In the genomic region with DNA sequence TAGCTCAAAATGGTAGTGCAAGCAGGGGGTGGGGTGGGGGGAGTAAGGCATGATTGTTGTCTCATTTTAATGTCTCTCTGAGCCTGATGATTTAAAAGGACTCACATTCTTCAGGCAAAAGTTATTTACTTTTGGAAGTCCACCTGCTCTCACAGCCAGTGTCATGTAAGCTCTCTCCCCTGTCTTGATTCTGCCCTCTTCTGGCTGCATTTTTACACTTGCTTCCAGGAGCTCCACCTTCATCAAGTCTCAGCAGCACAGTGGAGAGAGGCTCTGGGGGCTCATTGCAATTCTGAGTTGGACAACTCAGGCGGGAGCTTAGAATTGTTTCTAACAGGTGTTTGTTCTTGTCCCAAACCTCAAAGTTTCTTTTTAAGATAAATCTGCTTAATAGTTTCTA, we compare ENCODE assay signal across 12 cellular contexts. TPM values are rescaled to one million over a fixed set of nuclear protein-coding genes. Genes with fewer than 3 reads are reported as not detected.
DNase-seq lines count a peak whose midpoint lies in the region; TF ChIP-seq lines count a peak whose summit lies in the region.
"Had no signal": no experiment of that assay in that cellular context is flagged by ENCODE, and none has a peak within 500 bp of the region (broad histone marks: within the 10 kb centered on the region; RNA-seq: fewer than 3 reads in every experiment).

No MANE protein-coding gene starts in this region.

- no peak overlapping the region for H2BK5ac ChIP-seq in mesendoderm (ENCODE audit: low read length)

- no peak overlapping the region for H2AFZ ChIP-seq in KMS-11 (ENCODE audit: low read depth)

- no peak overlapping the region for H3K18ac ChIP-seq in mesendoderm (ENCODE audit: low read length)

- H3K9ac ChIP-seq in KMS-11 (no peak overlapping the region), mesendoderm (ENCODE audit: low read length) (no peak overlapping the region)

- H4K5ac ChIP-seq in mesendoderm (ENCODE audit: low read length): no peak overlapping the region

- no peaks in the 10 kb centered on the region for H4K20me1 ChIP-seq in KMS-11 (ENCODE audit: insufficient read depth)

- no peak overlapping the region for H3K23ac ChIP-seq in mesendoderm (ENCODE audit: low read length)

- no peaks in the 10 kb centered on the region for H3K79me1 ChIP-seq in mesendoderm (ENCODE audit: low read length)

- H3K27ac ChIP-seq in KMS-11 (no peak overlapping the region), mesendoderm (ENCODE audit: low read depth, low read length) (no peak overlapping the region)
- H3K27ac ChIP-seq: ascending aorta, pancreas had no signal

- H3K4me1 ChIP-seq in KMS-11 (ENCODE audit: low read depth, poor library complexity, severe bottlenecking): no peaks in the 10 kb centered on the region
- peaks cover 2% of the 10 kb centered on the region for H3K4me1 ChIP-seq in mesendoderm (ENCODE audit: control insufficient read depth, low read depth, low read length)
- H3K4me1 ChIP-seq: ascending aorta, pancreas had no signal

- H3K27me3 ChIP-seq in KMS-11 (ENCODE audit: insufficient read depth, low read depth) (no peaks in the 10 kb centered on the region), mesendoderm (ENCODE audit: insufficient read depth, low read length, poor library complexity) (no peaks in the 10 kb centered on the region)
- H3K27me3 ChIP-seq: ascending aorta had no signal

- no peak overlapping the region for H2AK5ac ChIP-seq in mesendoderm (ENCODE audit: low read length)

- DNase-seq in NCI-H146 (lab: John Stamatoyannopoulos, UW) (peak; percentile 6), NCI-H146 treated with DMSO at 0.1 percent for 48 hours (lab: John Stamatoyannopoulos, UW; ENCODE audit: unreplicated experiment) (no peak), amniotic epithelial cell (ENCODE audit: low read depth) (peak; percentile 13), mesendoderm (peak; percentile 84), cerebellum (ENCODE audit: low spot score) (no peak), NCI-H2081 treated with DMSO at 0.1 percent for 48 hours (lab: John Stamatoyannopoulos, UW) (no peak), mesenteric fat pad (ENCODE audit: low spot score) (no peak)
- DNase-seq: activated CD4-positive, alpha-beta T cell treated with anti-CD3 and anti-CD28 coated beads for 36 hours; NCI-H345; pancreas had no signal

- H3K56ac ChIP-seq in mesendoderm (ENCODE audit: low read length): no peak overlapping the region

- H3K4me3 ChIP-seq in KMS-11 (IDR thresholded peaks at IDR 0.05; ENCODE audit: insufficient read depth, low read depth, low read length): no peak overlapping the region
- H3K4me3 ChIP-seq in mesendoderm (ENCODE audit: low read length): no peak overlapping the region
- H3K4me3 ChIP-seq: ascending aorta, pancreas had no signal

- no peak overlapping the region for H3K4ac ChIP-seq in mesendoderm (ENCODE audit: low read depth, low read length)

- H4K8ac ChIP-seq in mesendoderm (ENCODE audit: low read depth, low read length): no peak overlapping the region

- WGBS in mesendoderm (ENCODE audit: extremely low coverage, insufficient coverage, low lambda C conversion rate): no CpG with 5 or more reads among the region's 1 CpG

- no peak overlapping the region for H2BK15ac ChIP-seq in mesendoderm (replicated peaks; ENCODE audit: low read depth)

- H3K36me3 ChIP-seq in KMS-11 (ENCODE audit: insufficient read depth): no peaks in the 10 kb centered on the region
- H3K36me3 ChIP-seq in mesendoderm (ENCODE audit: control insufficient read depth, insufficient read depth, low read length): no peaks in the 10 kb centered on the region
- H3K36me3 ChIP-seq: ascending aorta, pancreas had no signal

- H3K4me2 ChIP-seq in KMS-11 (no peak overlapping the region), mesendoderm (ENCODE audit: low read length) (no peak overlapping the region)

- TF ChIP-seq CTCF in KMS-11 (conservative IDR thresholded peaks at IDR 0.05; ENCODE audit: low read depth, low read length): peak; percentile 20; the same call in 1 of the 2 replicates

- H2BK120ac ChIP-seq in mesendoderm (ENCODE audit: low read depth, low read length): no peak overlapping the region

- H3K79me2 ChIP-seq in KMS-11 (ENCODE audit: insufficient read depth, low read depth) (no peaks in the 10 kb centered on the region), mesendoderm (ENCODE audit: control insufficient read depth, insufficient read depth, low read length) (no peaks in the 10 kb centered on the region)

RNA-seq across cellular contexts. Expression of a gene that starts 39.2 kb away (rescaled TPM):
- 26.7 TPM for polyA plus RNA-seq in mesendoderm (2013, experiment 1 of 2)
- 26.8 TPM for polyA plus RNA-seq in mesendoderm (2013, experiment 2 of 2)
- 40.9 TPM for total RNA-seq in cerebellum
- total RNA-seq in mesenteric fat pad: 7.4 TPM

Comparison
In these comparisons a context has a peak if more than half of its experiments do, and no peak if none do; other contexts are left out.
1. DNase-seq: peak in NCI-H146 (single experiment), amniotic epithelial cell (single experiment) and mesendoderm (single experiment); none in NCI-H146 treated with DMSO at 0.1 percent for 48 hours (single experiment), cerebellum (single experiment), NCI-H2081 treated with DMSO at 0.1 percent for 48 hours (single experiment) and mesenteric fat pad (single experiment).